1 cellular context compared by ENCODE assay signal in genomic region chr22:43127166-43127908, GRCh38.
TF ChIP-seq lines count a peak whose summit lies in the region.

No MANE protein-coding gene starts in this region.

TF ChIP-seq in HEK293, 187 proteins besides CTCF, POLR2A, EP300 and RAD21 (continued from another document):
- peak; percentile 46; the same call in 1 of the 2 replicates for TF ChIP-seq KLF17 (tag by site-specific recombination; IDR thresholded peaks at IDR 0.05)
